Comparison of ENCODE assay signal across 25 cellular contexts in the genomic region with DNA sequence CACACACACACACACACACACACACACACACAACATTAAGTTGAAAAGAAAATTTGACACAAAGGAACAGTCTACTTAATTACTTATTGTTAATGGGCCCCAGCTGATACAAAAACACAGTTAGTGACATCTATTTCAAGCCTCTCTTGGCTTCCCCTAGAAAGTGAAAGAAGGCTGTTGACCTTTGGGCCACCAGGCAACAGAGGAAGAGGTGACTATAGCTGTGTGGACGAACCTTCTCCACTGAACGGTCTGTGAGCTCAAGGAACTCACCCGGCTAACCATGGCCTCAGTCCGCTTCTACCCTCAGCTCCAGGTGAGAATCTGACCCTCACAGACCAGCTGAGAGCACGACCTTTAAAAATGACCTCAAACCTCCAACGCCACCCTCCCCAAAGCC. TPM values are rescaled to one million over a fixed set of nuclear protein-coding genes. Genes with fewer than 3 reads are reported as not detected.
"Had no signal": no experiment of that assay in that cellular context is flagged by ENCODE, and none has a peak within 500 bp of the region (broad histone marks: within the 10 kb centered on the region; RNA-seq: fewer than 3 reads in every experiment).

No MANE protein-coding gene starts in this region.

- H3K4me1 ChIP-seq: ascending aorta, colonic mucosa, lower lobe of right lung, upper lobe of right lung had no signal

- H3K4me3 Mint-ChIP-seq: activated naive CD4-positive, alpha-beta T cell treated with anti-CD3 and anti-CD28 coated beads, Interleukin-2, amount 50 U/mL, for 24 hours; central memory CD8-positive, alpha-beta T cell; endodermal cell; naive thymus-derived CD8-positive, alpha-beta T cell had no signal

- H3K27ac ChIP-seq: ascending aorta, colonic mucosa, epithelial cell of prostate, lower lobe of right lung, ovary, thoracic aorta, upper lobe of right lung, WERI-Rb-1 had no signal

- H3K9me3 ChIP-seq: ascending aorta, colonic mucosa, lower lobe of right lung, ovary, thoracic aorta, upper lobe of right lung had no signal

- ATAC-seq: lower lobe of right lung; naive thymus-derived CD8-positive, alpha-beta T cell; upper lobe of right lung had no signal

- H3K36me3 ChIP-seq: ascending aorta, colonic mucosa, lower lobe of right lung, ovary, thoracic aorta, upper lobe of right lung, WERI-Rb-1 had no signal

- H3K4me2 ChIP-seq: smooth muscle cell had no signal

- H3K9me3 Mint-ChIP-seq: activated naive CD4-positive, alpha-beta T cell treated with anti-CD3 and anti-CD28 coated beads, Interleukin-2, amount 50 U/mL, for 24 hours; central memory CD8-positive, alpha-beta T cell; endodermal cell had no signal

- H3K4me1 Mint-ChIP-seq: activated naive CD4-positive, alpha-beta T cell treated with anti-CD3 and anti-CD28 coated beads, Interleukin-2, amount 50 U/mL, for 24 hours; central memory CD8-positive, alpha-beta T cell; endodermal cell; naive thymus-derived CD8-positive, alpha-beta T cell had no signal

- H3K36me3 Mint-ChIP-seq: activated naive CD4-positive, alpha-beta T cell treated with anti-CD3 and anti-CD28 coated beads, Interleukin-2, amount 50 U/mL, for 24 hours; naive thymus-derived CD8-positive, alpha-beta T cell had no signal

- DNase-seq: activated CD4-positive, alpha-beta T cell treated with anti-CD3 and anti-CD28 coated beads for 1 hour; activated CD8-positive, alpha-beta memory T cell treated with anti-CD3 and anti-CD28 coated beads for 24 hours; activated CD8-positive, alpha-beta memory T cell treated with anti-CD3 and anti-CD28 coated beads, Interleukin-2, amount 50 U/mL, for 48 hours; activated gamma-delta T cell; activated T-cell treated with anti-CD3 and anti-CD28 coated beads, Interleukin-2, amount 50 U/mL, for 48 hours; colonic mucosa; endodermal cell; foreskin fibroblast; glutamatergic neuron; hypothalamus; islet precursor cell; lower lobe of right lung; naive thymus-derived CD8-positive, alpha-beta T cell; ovary; stimulated activated CD4-positive, alpha-beta T cell treated with anti-CD3 and anti-CD28 coated beads, Interleukin-4, amount 100 ng/mL, for 1 hour; upper lobe of right lung; WERI-Rb-1 had no signal

- H3K27me3 ChIP-seq: ascending aorta, colonic mucosa, ovary had no signal

- H3K27ac Mint-ChIP-seq: activated naive CD4-positive, alpha-beta T cell treated with anti-CD3 and anti-CD28 coated beads, Interleukin-2, amount 50 U/mL, for 24 hours; endodermal cell; naive thymus-derived CD8-positive, alpha-beta T cell had no signal

- H3K4me3 ChIP-seq: ascending aorta, colonic mucosa, lower lobe of right lung, ovary, smooth muscle cell, thoracic aorta, upper lobe of right lung had no signal

RNA-seq across cellular contexts. Expression of a gene that starts 32.9 kb away (rescaled TPM):
- total RNA-seq: left colon; lower lobe of right lung; mesenteric fat pad; naive thymus-derived CD8-positive, alpha-beta T cell; smooth muscle cell; thoracic aorta; upper lobe of right lung had no signal
- polyA plus RNA-seq: smooth muscle cell had no signal
